ENCODE assay signal across 22 cellular contexts in genomic region chr15:59311245-59311644, GRCh38.
"Had no signal": no experiment of that assay in that cellular context is flagged by ENCODE, and none has a peak within 500 bp of the region (broad histone marks: within the 10 kb centered on the region; RNA-seq: fewer than 3 reads in every experiment).

No MANE protein-coding gene starts in this region.

- ATAC-seq: PC-3, T-cell had no signal

- FAIRE-seq: RCC 7860, TTC549 had no signal

- DNase-seq: activated CD4-positive, alpha-beta memory T cell treated with anti-CD3 and anti-CD28 coated beads for 36 hours; activated CD4-positive, alpha-beta T cell treated with anti-CD3 and anti-CD28 coated beads, Interleukin-2, amount 10 ng/mL, durations not matched to agents 7 days and 5 days; activated CD4-positive, CD25-positive, alpha-beta regulatory T cell; activated CD8-positive, alpha-beta memory T cell treated with anti-CD3 and anti-CD28 coated beads for 24 hours; activated gamma-delta T cell treated with Interleukin-2 at 50 U/mL for 16 hours; activated naive CD4-positive, alpha-beta T cell treated with anti-CD3 and anti-CD28 coated beads, Interleukin-2, amount 10 ng/mL, durations not matched to agents 7 days and 5 days; activated naive CD8-positive, alpha-beta T cell treated with anti-CD3 and anti-CD28 coated beads for 36 hours; activated T-cell treated with anti-CD3 and anti-CD28 coated beads, Interleukin-2, amount 50 U/mL, for 48 hours; cerebellar nuclear complex; NCI-H1092; NCI-H1417; NCI-H2029; NCI-H2107; NCI-H510A treated with DMSO at 0.1 percent for 48 hours; PC-3; SHP77 treated with DMSO at 0.1 percent for 48 hours; T-cell; T-helper 2 cell; T1000 had no signal

- H3K9ac ChIP-seq: KMS-11 had no signal

- H3K27ac ChIP-seq: KMS-11 had no signal

- H3K4me2 ChIP-seq: KMS-11 had no signal
